18 cellular contexts compared by ENCODE assay signal in genomic region chr17:17892731-17893130, GRCh38. TPM values are rescaled to one million over a fixed set of nuclear protein-coding genes. Genes with fewer than 3 reads are reported as not detected.
A peak's percentile ranks its signal among the peaks of the same experiment; 100 is the strongest.
DNase-seq lines count a peak whose midpoint lies in the region; ATAC-seq and TF ChIP-seq lines count a peak whose summit lies in the region.
"Had no signal": no experiment of that assay in that cellular context is flagged by ENCODE, and none has a peak within 500 bp of the region (broad histone marks: within the 10 kb centered on the region; RNA-seq: fewer than 3 reads in every experiment).

No MANE protein-coding gene starts in this region.

- no peak overlapping the region for H3K4me3 Mint-ChIP-seq in activated CD8-positive, alpha-beta T cell treated with anti-CD3 and anti-CD28 coated beads, Interleukin-2, amount 10 ng/mL, durations not matched to agents 7 days and 5 days
- H3K4me3 Mint-ChIP-seq in activated CD8-positive, alpha-beta T cell treated with anti-CD3 and anti-CD28 coated beads for 36 hours: no peak overlapping the region
- H3K4me3 Mint-ChIP-seq in activated T-helper 17 cell treated with anti-CD3 and anti-CD28 coated beads, Interleukin-2, amount 50 U/mL, for 72 hours: no peak overlapping the region
- peak overlapping the region; percentile 57 for H3K4me3 Mint-ChIP-seq in glutamatergic neuron (ENCODE audit: unreplicated experiment)

- TF ChIP-seq CTCF in activated CD8-positive, alpha-beta T cell treated with anti-CD3 and anti-CD28 coated beads for 36 hours (IDR thresholded peaks at IDR 0.05): no peak
- TF ChIP-seq CTCF in glutamatergic neuron (IDR thresholded peaks at IDR 0.05; ENCODE audit: partially characterized antibody, unreplicated experiment): no peak

- ATAC-seq in activated CD8-positive, alpha-beta T cell treated with anti-CD3 and anti-CD28 coated beads, Interleukin-2, amount 10 ng/mL, durations not matched to agents 7 days and 5 days: no peak
- ATAC-seq in activated CD8-positive, alpha-beta T cell treated with anti-CD3 and anti-CD28 coated beads for 36 hours: no peak
- ATAC-seq in activated T-helper 17 cell treated with anti-CD3 and anti-CD28 coated beads, Interleukin-2, amount 50 U/mL, for 72 hours (replicated peaks): no peak
- ATAC-seq in HG03280 (IDR thresholded peaks at IDR 0.05; ENCODE audit: unreplicated experiment): no peak
- ATAC-seq: HepG2, K562 had no signal

- intact Hi-C loops in activated CD8-positive, alpha-beta T cell treated with anti-CD3 and anti-CD28 coated beads for 36 hours (cut with micrococcal nuclease): loop anchor here (10.0 kb wide), 1 partner anchor 142 kb away; the partner anchor contains the start of genes ATPAF2 and GID4

- DNase-seq in activated CD8-positive, alpha-beta T cell treated with anti-CD3 and anti-CD28 coated beads, Interleukin-2, amount 10 ng/mL, durations not matched to agents 7 days and 5 days: no peak
- no peak for DNase-seq in activated CD8-positive, alpha-beta T cell treated with anti-CD3 and anti-CD28 coated beads for 36 hours
- no peak for DNase-seq in glutamatergic neuron
- DNase-seq in retina: no peak
- DNase-seq in NCI-H2227 treated with DMSO at 0.1 percent for 48 hours (lab: John Stamatoyannopoulos, UW): no peak
- DNase-seq: 8988T; Calu3; CD8-positive, alpha-beta memory T cell; GDM1; NCI-H1092; NCI-H1436 treated with DMSO at 0.1 percent for 48 hours; NCI-H1930; NCI-H748 treated with DMSO at 0.1 percent for 48 hours; Right ventricle myocardium superior had no signal

- H3K27ac Mint-ChIP-seq in activated CD8-positive, alpha-beta T cell treated with anti-CD3 and anti-CD28 coated beads, Interleukin-2, amount 10 ng/mL, durations not matched to agents 7 days and 5 days: peak overlapping the region; percentile 60
- H3K27ac Mint-ChIP-seq in activated CD8-positive, alpha-beta T cell treated with anti-CD3 and anti-CD28 coated beads for 36 hours: no peak overlapping the region
- peak overlapping the region; percentile 14 for H3K27ac Mint-ChIP-seq in activated T-helper 17 cell treated with anti-CD3 and anti-CD28 coated beads, Interleukin-2, amount 50 U/mL, for 72 hours
- no peak overlapping the region for H3K27ac Mint-ChIP-seq in glutamatergic neuron (ENCODE audit: unreplicated experiment)

- H3K9me3 Mint-ChIP-seq in activated CD8-positive, alpha-beta T cell treated with anti-CD3 and anti-CD28 coated beads, Interleukin-2, amount 10 ng/mL, durations not matched to agents 7 days and 5 days (ENCODE audit: insufficient read depth): no peaks in the 10 kb centered on the region
- no peaks in the 10 kb centered on the region for H3K9me3 Mint-ChIP-seq in activated CD8-positive, alpha-beta T cell treated with anti-CD3 and anti-CD28 coated beads for 36 hours
- no peaks in the 10 kb centered on the region for H3K9me3 Mint-ChIP-seq in activated T-helper 17 cell treated with anti-CD3 and anti-CD28 coated beads, Interleukin-2, amount 50 U/mL, for 72 hours
- peaks cover 5% of the 10 kb centered on the region for H3K9me3 Mint-ChIP-seq in glutamatergic neuron (ENCODE audit: unreplicated experiment)
- H3K9me3 Mint-ChIP-seq: CD8-positive, alpha-beta memory T cell had no signal

- POLR2A ChIA-PET in activated CD8-positive, alpha-beta T cell treated with anti-CD3 and anti-CD28 coated beads, Interleukin-2, amount 10 ng/mL, durations not matched to agents 7 days and 5 days (lab: Charles Lee): no interaction called here
- POLR2A ChIA-PET in activated CD8-positive, alpha-beta T cell treated with anti-CD3 and anti-CD28 coated beads for 36 hours (lab: Charles Lee): interaction anchor here (0.6 to 1.0 kb wide), 3 partner anchors 33 to 212 kb away, joined by 3 read pairs; partner anchors contain the start of gene RAI1

- H3K36me3 Mint-ChIP-seq in activated CD8-positive, alpha-beta T cell treated with anti-CD3 and anti-CD28 coated beads, Interleukin-2, amount 10 ng/mL, durations not matched to agents 7 days and 5 days (ENCODE audit: low read depth): peaks cover 5% of the 10 kb centered on the region
- peaks cover 3% of the 10 kb centered on the region for H3K36me3 Mint-ChIP-seq in activated CD8-positive, alpha-beta T cell treated with anti-CD3 and anti-CD28 coated beads for 36 hours (ENCODE audit: low read depth)
- H3K36me3 Mint-ChIP-seq in activated T-helper 17 cell treated with anti-CD3 and anti-CD28 coated beads, Interleukin-2, amount 50 U/mL, for 72 hours (ENCODE audit: low read depth): peaks cover 23% of the 10 kb centered on the region
- H3K36me3 Mint-ChIP-seq in glutamatergic neuron (ENCODE audit: unreplicated experiment): peaks cover 5% of the 10 kb centered on the region

- CTCF ChIA-PET in activated CD8-positive, alpha-beta T cell treated with anti-CD3 and anti-CD28 coated beads, Interleukin-2, amount 10 ng/mL, durations not matched to agents 7 days and 5 days (lab: Charles Lee): interaction anchor here (0.7 to 4.9 kb wide), 2 partner anchors 142 to 143 kb away, joined by 5 to 32 read pairs; no protein-coding TSS in a partner anchor
- CTCF ChIA-PET in activated CD8-positive, alpha-beta T cell treated with anti-CD3 and anti-CD28 coated beads for 36 hours (lab: Charles Lee): interaction anchor here (1.0 kb wide), 1 partner anchor 26 kb away, joined by 3 read pairs; no protein-coding TSS in a partner anchor

- H3K4me1 Mint-ChIP-seq in activated CD8-positive, alpha-beta T cell treated with anti-CD3 and anti-CD28 coated beads, Interleukin-2, amount 10 ng/mL, durations not matched to agents 7 days and 5 days (ENCODE audit: low read depth): peaks cover 17% of the 10 kb centered on the region
- H3K4me1 Mint-ChIP-seq in activated CD8-positive, alpha-beta T cell treated with anti-CD3 and anti-CD28 coated beads for 36 hours (ENCODE audit: low read depth): peaks cover 8% of the 10 kb centered on the region
- no peaks in the 10 kb centered on the region for H3K4me1 Mint-ChIP-seq in activated T-helper 17 cell treated with anti-CD3 and anti-CD28 coated beads, Interleukin-2, amount 50 U/mL, for 72 hours
- peaks cover 32% of the 10 kb centered on the region for H3K4me1 Mint-ChIP-seq in glutamatergic neuron (ENCODE audit: low read depth, unreplicated experiment)

- no peaks in the 10 kb centered on the region for H3K27me3 Mint-ChIP-seq in activated CD8-positive, alpha-beta T cell treated with anti-CD3 and anti-CD28 coated beads, Interleukin-2, amount 10 ng/mL, durations not matched to agents 7 days and 5 days (ENCODE audit: low read depth)
- H3K27me3 Mint-ChIP-seq in activated CD8-positive, alpha-beta T cell treated with anti-CD3 and anti-CD28 coated beads for 36 hours: no peaks in the 10 kb centered on the region
- no peaks in the 10 kb centered on the region for H3K27me3 Mint-ChIP-seq in activated T-helper 17 cell treated with anti-CD3 and anti-CD28 coated beads, Interleukin-2, amount 50 U/mL, for 72 hours
- peaks cover 7% of the 10 kb centered on the region for H3K27me3 Mint-ChIP-seq in glutamatergic neuron (ENCODE audit: unreplicated experiment)

RNA-seq across cellular contexts. Expression of gene SREBF1, which starts 55.9 kb away (rescaled TPM):
- total RNA-seq in activated CD8-positive, alpha-beta T cell treated with anti-CD3 and anti-CD28 coated beads, Interleukin-2, amount 10 ng/mL, durations not matched to agents 7 days and 5 days: 100 to 1,000 TPM; 212 to 254 TPM
- 100 to 1,000 TPM; 103 to 116 TPM for total RNA-seq in activated CD8-positive, alpha-beta T cell treated with anti-CD3 and anti-CD28 coated beads for 36 hours
- total RNA-seq in activated T-helper 17 cell treated with anti-CD3 and anti-CD28 coated beads, Interleukin-2, amount 50 U/mL, for 72 hours: 10 to 100 TPM; 65.5 to 74.1 TPM
- 365 TPM for total RNA-seq in glutamatergic neuron (ENCODE audit: unreplicated experiment)

Comparison
In these comparisons a context has a peak if more than half of its experiments do, and no peak if none do; other contexts are left out.
1. H3K27ac Mint-ChIP-seq: peak in activated CD8-positive, alpha-beta T cell treated with anti-CD3 and anti-CD28 coated beads, Interleukin-2, amount 10 ng/mL, durations not matched to agents 7 days and 5 days (single experiment) and activated T-helper 17 cell treated with anti-CD3 and anti-CD28 coated beads, Interleukin-2, amount 50 U/mL, for 72 hours (single experiment); none in activated CD8-positive, alpha-beta T cell treated with anti-CD3 and anti-CD28 coated beads for 36 hours (single experiment) and glutamatergic neuron (single experiment).